ENCODE assay signal across 20 cellular contexts in the genomic region with DNA sequence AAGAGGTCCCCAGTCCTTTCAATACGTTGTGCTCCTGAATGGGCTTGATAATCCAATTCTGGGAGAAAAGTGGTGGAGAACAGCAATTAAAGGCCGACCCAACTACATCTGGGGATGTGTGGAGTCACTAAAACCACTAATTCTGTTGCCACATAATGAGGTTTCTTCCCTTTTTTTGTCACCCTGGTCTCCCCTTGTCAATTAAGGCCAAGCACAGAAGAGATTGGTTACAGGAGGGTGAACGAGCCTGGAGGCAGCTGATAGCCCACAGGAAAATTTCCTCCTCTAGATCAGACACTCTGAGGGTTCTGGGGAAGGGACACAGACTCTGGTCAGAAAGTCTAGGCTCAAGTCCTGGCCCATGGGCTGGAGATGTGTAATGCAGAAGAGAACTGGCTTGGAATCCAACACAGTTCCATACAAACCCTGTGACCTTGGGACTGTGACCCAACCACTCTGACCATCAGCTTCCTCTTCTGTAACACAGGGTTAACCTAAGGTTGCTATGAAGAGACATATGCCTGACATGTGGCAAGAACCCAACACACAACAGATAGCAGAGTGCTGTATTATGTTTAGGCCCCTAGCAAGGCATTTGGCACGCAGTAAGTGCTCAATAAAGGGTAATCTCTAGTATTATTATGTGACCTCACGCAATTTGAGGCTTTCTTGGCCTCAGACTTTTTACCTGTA.
DNase-seq lines count a peak whose midpoint lies in the region; ATAC-seq, FAIRE-seq and TF ChIP-seq lines count a peak whose summit lies in the region.
"Had no signal": no experiment of that assay in that cellular context is flagged by ENCODE, and none has a peak within 500 bp of the region (broad histone marks: within the 10 kb centered on the region; RNA-seq: fewer than 3 reads in every experiment).

No MANE protein-coding gene starts in this region.

- TF ChIP-seq CTCF in H1 (IDR thresholded peaks at IDR 0.05; ENCODE audit: control extremely low read depth in 1 of 3, insufficient read depth in 1 of 3, low read depth in 1 of 3, low read length in 3 of 3), result no peak

- no peak overlapping the region for H3K27ac ChIP-seq in H1 (ENCODE audit: low read depth, low read length)
- H3K27ac ChIP-seq: 22Rv1, SJCRH30 had no signal

- no peak overlapping the region for H2BK5ac ChIP-seq in H1 (ENCODE audit: low read depth, low read length)

- TF ChIP-seq RAD21 in H1 (IDR thresholded peaks at IDR 0.05 in 1 of 2, conservative IDR thresholded peaks at IDR 0.05 in 1 of 2; ENCODE audit: low read depth in 2 of 2, low read length in 2 of 2), result no peak

- no peak overlapping the region for H2AK5ac ChIP-seq in H1 (ENCODE audit: low read depth, low read length)

- H3K23me2 ChIP-seq in H1 (ENCODE audit: low read depth, low read length), result no peaks in the 10 kb centered on the region; the same call in 1 of the 2 replicates

- no peak overlapping the region for H3K18ac ChIP-seq in H1 (ENCODE audit: extremely low read depth, low read length)

- 94% methylated on average over 5 of the region's 5 CpGs; no CpG with 5 or more reads in 1 of the 2 experiments for WGBS in H1 (ENCODE audit: extremely low coverage in 1 of 2, insufficient coverage in 1 of 2, insufficient read length in 1 of 2, insufficient replicate concordance in 2 of 2, low coverage in 1 of 2, low lambda C conversion rate in 2 of 2, missing lambda C conversion rate in 1 of 2), 2 experiments

- no peak overlapping the region for H2BK12ac ChIP-seq in H1 (ENCODE audit: low read depth, low read length)

- no peaks in the 10 kb centered on the region for H3K79me2 ChIP-seq in H1 (ENCODE audit: control insufficient read depth in 1 of 2, insufficient read depth in 2 of 2, low read length in 2 of 2)

- no peaks in the 10 kb centered on the region for H4K20me1 ChIP-seq in H1 (replicated peaks in 1 of 2; ENCODE audit: control insufficient read depth in 1 of 2, insufficient read depth in 2 of 2, low read length in 2 of 2)

- ATAC-seq in HG02885 (IDR thresholded peaks at IDR 0.05; ENCODE audit: poor library complexity, unreplicated experiment) (no peak), GM18909 (IDR thresholded peaks at IDR 0.05; ENCODE audit: poor library complexity, unreplicated experiment) (no peak)

- POLR2A ChIA-PET in H1 (lab: Charles Lee; ENCODE audit: partially characterized antibody), result no interaction called here

- no peak overlapping the region for H3K4me3 ChIP-seq in H1 (ENCODE audit: extremely low read depth in 1 of 4, insufficient read depth in 2 of 4, low read depth in 3 of 4, low read length in 4 of 4)
- H3K4me3 ChIP-seq: SJCRH30 had no signal

- H3K27me3 ChIP-seq in H1 (replicated peaks in 1 of 4; ENCODE audit: control insufficient read depth in 3 of 4, extremely low read depth in 1 of 4, insufficient read depth in 3 of 4, low read length in 3 of 4), result no peaks in the 10 kb centered on the region; a peak in 1 of 7 replicates
- H3K27me3 ChIP-seq: BE2C, SJCRH30 had no signal

- no peak overlapping the region for H3K4ac ChIP-seq in H1 (replicated peaks; ENCODE audit: insufficient read length, low read depth, low read length)

- no peak overlapping the region for H4K5ac ChIP-seq in H1 (ENCODE audit: insufficient read length, low read depth, low read length)

- H3K56ac ChIP-seq in H1 (replicated peaks; ENCODE audit: insufficient read length, low read depth, low read length), result no peak overlapping the region

- no peak for FAIRE-seq in H1 (lab: Jason Lieb, UNC)
- FAIRE-seq: G401.6, GM18507 had no signal

- no peaks in the 10 kb centered on the region for H3K36me3 ChIP-seq in H1 (ENCODE audit: control insufficient read depth in 2 of 4, insufficient read depth in 4 of 4, low read length in 3 of 4)
- H3K36me3 ChIP-seq: BE2C, SJCRH30 had no signal

- no peak overlapping the region for H3K14ac ChIP-seq in H1 (ENCODE audit: insufficient read length)

- no peak for TF ChIP-seq EP300 in H1 (IDR thresholded peaks at IDR 0.05; ENCODE audit: borderline replicate concordance in 1 of 2, low read depth in 2 of 2, low read length in 2 of 2)

- no peak overlapping the region for H4K8ac ChIP-seq in H1 (ENCODE audit: extremely low read depth, insufficient read depth, low read length)

- no peak overlapping the region for H3K9ac ChIP-seq in H1 (replicated peaks in 1 of 4; ENCODE audit: extremely low read depth in 1 of 4, low read depth in 3 of 4, low read length in 3 of 4)

- H4K91ac ChIP-seq in H1 (replicated peaks; ENCODE audit: insufficient read length, low read length), result no peak overlapping the region

- H3K4me1 ChIP-seq in H1 (replicated peaks in 1 of 4; ENCODE audit: control insufficient read depth in 3 of 4, insufficient read depth in 4 of 4, low read length in 3 of 4), result no peaks in the 10 kb centered on the region
- H3K4me1 ChIP-seq: BE2C, SJCRH30 had no signal

- H3K9me3 ChIP-seq in H1 (ENCODE audit: insufficient read depth in 2 of 2, low read depth in 1 of 2, low read length in 1 of 2), result no peaks in the 10 kb centered on the region
- H3K9me3 ChIP-seq: BE2C, SJCRH30 had no signal

- CTCF ChIA-PET in H1 (lab: Charles Lee; ENCODE audit: partially characterized antibody), result interaction anchor here (0.6 to 1.1 kb wide), 3 partner anchors 180 to 339 kb away, joined by 3 read pairs; no protein-coding TSS in a partner anchor

- no peak overlapping the region for H2BK20ac ChIP-seq in H1 (ENCODE audit: low read length)

- H3K23ac ChIP-seq in H1 (ENCODE audit: insufficient read length), result no peak overlapping the region

- peak overlapping the region; percentile 77 for H2AFZ ChIP-seq in H1 (ENCODE audit: low read length)

- no peak overlapping the region for H2BK120ac ChIP-seq in H1 (replicated peaks; ENCODE audit: low read depth, low read length)

- no peak overlapping the region for H3K4me2 ChIP-seq in H1 (ENCODE audit: insufficient read depth in 1 of 2, low read depth in 2 of 2, low read length in 2 of 2)

- TF ChIP-seq POLR2A in H1 (IDR thresholded peaks at IDR 0.05; ENCODE audit: control extremely low read depth in 1 of 2, low read depth in 2 of 2, low read length in 2 of 2), result no peak

- no peak overlapping the region for H2BK15ac ChIP-seq in H1 (ENCODE audit: low read length)

- DNase-seq in SIG-M5 treated with dmso at 0.1 percent for 504 hours (lab: John Stamatoyannopoulos, UW; ENCODE audit: unreplicated experiment) (peak; percentile 35), SIG-M5 (lab: John Stamatoyannopoulos, UW) (no peak), NOMO-1 treated with dmso at 0.1 percent for 144 hours (lab: John Stamatoyannopoulos, UW; ENCODE audit: unreplicated experiment) (peak; percentile 79), H1 (ENCODE audit: low read depth in 1 of 2, low spot score in 2 of 2) (no peak), NCI-H2107 (lab: John Stamatoyannopoulos, UW) (no peak), NCI-H1694 treated with DMSO at 0.1 percent for 48 hours (lab: John Stamatoyannopoulos, UW) (no peak)
- DNase-seq: BE2C; CD8-positive, alpha-beta memory T cell; DND-41; GOT3; KBM-7; NCI-H1105; NCI-H226; RPMI8226; SJCRH30 had no signal

- no peaks in the 10 kb centered on the region for H3K79me1 ChIP-seq in H1 (ENCODE audit: low read depth, low read length)

TF ChIP-seq in H1, 55 proteins besides CTCF, POLR2A, EP300 and RAD21:
- no peak for TF ChIP-seq RXRA (IDR thresholded peaks at IDR 0.05; ENCODE audit: insufficient read depth, low read depth, low read length)
- TF ChIP-seq, protein P1, sequence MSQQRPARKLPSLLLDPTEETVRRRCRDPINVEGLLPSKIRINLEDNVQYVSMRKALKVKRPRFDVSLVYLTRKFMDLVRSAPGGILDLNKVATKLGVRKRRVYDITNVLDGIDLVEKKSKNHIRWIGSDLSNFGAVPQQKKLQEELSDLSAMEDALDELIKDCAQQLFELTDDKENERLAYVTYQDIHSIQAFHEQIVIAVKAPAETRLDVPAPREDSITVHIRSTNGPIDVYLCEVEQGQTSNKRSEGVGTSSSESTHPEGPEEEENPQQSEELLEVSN (IDR thresholded peaks at IDR 0.05), result no peak
- no peak for TF ChIP-seq PHF8 (conservative IDR thresholded peaks at IDR 0.05; ENCODE audit: low read depth, low read length)
- TF ChIP-seq ZNF274 (IDR thresholded peaks at IDR 0.05; ENCODE audit: borderline replicate concordance, extremely low read depth, low read length), result no peak
- no peak for TF ChIP-seq SP2 (IDR thresholded peaks at IDR 0.05; ENCODE audit: low read length)
- no peak for TF ChIP-seq YY1 (IDR thresholded peaks at IDR 0.05; ENCODE audit: low read depth, low read length)
- TF ChIP-seq CTBP2 (IDR thresholded peaks at IDR 0.05; ENCODE audit: borderline replicate concordance, insufficient read depth, insufficient read length, low read length), result no peak
- no peak for TF ChIP-seq POLR2AphosphoS5 (IDR thresholded peaks at IDR 0.05; ENCODE audit: low read depth, low read length)
- no peak for TF ChIP-seq BACH1 (IDR thresholded peaks at IDR 0.05; ENCODE audit: low read length)

Comparison
In these comparisons a context has a peak if more than half of its experiments do, and no peak if none do; other contexts are left out.
1. DNase-seq: peak in SIG-M5 treated with dmso at 0.1 percent for 504 hours (single experiment) and NOMO-1 treated with dmso at 0.1 percent for 144 hours (single experiment); none in SIG-M5 (single experiment), H1 (0 of 2), NCI-H2107 (single experiment) and NCI-H1694 treated with DMSO at 0.1 percent for 48 hours (single experiment).